ENCODE assay signal across 8 cellular contexts in genomic region chr16:67326115-67326471, GRCh38. TPM values are rescaled to one million over a fixed set of nuclear protein-coding genes. Genes with fewer than 3 reads are reported as not detected.
DNase-seq lines count a peak whose midpoint lies in the region; ATAC-seq and TF ChIP-seq lines count a peak whose summit lies in the region.

No MANE protein-coding gene starts in this region.

- no peaks in the 10 kb centered on the region for H3K79me2 ChIP-seq in hepatocyte

- H3K27ac ChIP-seq in hepatocyte = no peak overlapping the region

- no peaks in the 10 kb centered on the region for H4K20me1 ChIP-seq in hepatocyte (ENCODE audit: insufficient read depth, poor library complexity, severe bottlenecking)

- no peaks in the 10 kb centered on the region for H3K36me3 ChIP-seq in hepatocyte (replicated peaks; ENCODE audit: insufficient read depth, low read depth)

- no peak for TF ChIP-seq CTCF in GM12875 (IDR thresholded peaks at IDR 0.05; ENCODE audit: borderline replicate concordance, insufficient read depth, low read depth, low read length)
- no peak for TF ChIP-seq CTCF in WI38 (IDR thresholded peaks at IDR 0.05; ENCODE audit: low read depth, low read length)
- TF ChIP-seq CTCF in hepatocyte (IDR thresholded peaks at IDR 0.05; ENCODE audit: poor library complexity) = no peak

- H3K4me3 ChIP-seq in GM12875 (ENCODE audit: low read depth, low read length) (peak overlapping the region; percentile 50), WI38 (ENCODE audit: low read depth, low read length) (peak overlapping the region; percentile 53), hepatocyte (peak overlapping the region; percentile 49), skeletal muscle cell (ENCODE audit: low read depth, low read length) (peak overlapping the region; percentile 53)

- peak overlapping the region; percentile 94 for H2AFZ ChIP-seq in hepatocyte

- WGBS in hepatocyte (ENCODE audit: low lambda C conversion rate, missing lambda C conversion rate) = 52% methylated on average over 11 of the region's 11 CpGs

- H3K4me2 ChIP-seq in hepatocyte = peak overlapping the region; percentile 96

- no peaks in the 10 kb centered on the region for H3K9me2 ChIP-seq in hepatocyte (replicated peaks; ENCODE audit: insufficient read depth)

- H3K27me3 ChIP-seq in hepatocyte = peaks cover 17% of the 10 kb centered on the region

- peaks cover 3% of the 10 kb centered on the region for H3K4me1 ChIP-seq in hepatocyte (ENCODE audit: insufficient read depth)

- no peak for ATAC-seq in GM18498 (IDR thresholded peaks at IDR 0.05; ENCODE audit: unreplicated experiment)
- ATAC-seq in GM19023 (IDR thresholded peaks at IDR 0.05; ENCODE audit: unreplicated experiment) = no peak

- H3K9me3 ChIP-seq in hepatocyte (ENCODE audit: low read depth) = no peaks in the 10 kb centered on the region

- DNase-seq in hepatocyte (ENCODE audit: low spot score) (no peak), skeletal muscle cell (ENCODE audit: low read depth) (no peak), NCI-H2171 (lab: John Stamatoyannopoulos, UW) (no peak)
- DNase-seq in stimulated activated CD4-positive, alpha-beta T cell treated with anti-CD3 and anti-CD28 coated beads, Interleukin-4, amount 100 ng/mL, for 4 hours = no peak

RNA-seq across cellular contexts. Expression of gene KCTD19, which starts 0.4 kb away (rescaled TPM):
- total RNA-seq in hepatocyte = not detected in 2 replicates
- polyA plus RNA-seq in hepatocyte = not detected in 2 replicates

RNA-seq across cellular contexts. Expression of gene LRRC36, which starts 0.5 kb away (rescaled TPM):
- total RNA-seq in hepatocyte = 0.23 and 0.32 TPM in 2 replicates
- 0.69 TPM in 1 of 2 replicates, not detected in the other for polyA plus RNA-seq in hepatocyte

RNA-seq across cellular contexts. Expression of gene PLEKHG4, which starts 46.8 kb away (rescaled TPM):
- total RNA-seq in hepatocyte = 3.4 and 3.6 TPM in 2 replicates
- 3.0 and 5.5 TPM in 2 replicates for polyA plus RNA-seq in hepatocyte
